ENCODE assay signal across 25 cellular contexts in genomic region chr5:148858106-148858505, GRCh38. TPM values are rescaled to one million over a fixed set of nuclear protein-coding genes. Genes with fewer than 3 reads are reported as not detected.
A peak's percentile ranks its signal among the peaks of the same experiment; 100 is the strongest.
DNase-seq lines count a peak whose midpoint lies in the region; ATAC-seq and TF ChIP-seq lines count a peak whose summit lies in the region.
"Had no signal": no experiment of that assay in that cellular context is flagged by ENCODE, and none has a peak within 500 bp of the region (broad histone marks: within the 10 kb centered on the region; RNA-seq: fewer than 3 reads in every experiment).

No MANE protein-coding gene starts in this region.

- no peak overlapping the region for H3K27ac Mint-ChIP-seq in CD4-positive, alpha-beta T cell
- H3K27ac Mint-ChIP-seq: activated naive CD8-positive, alpha-beta T cell treated with anti-CD3 and anti-CD28 coated beads for 36 hours; activated T-helper 17 cell treated with anti-CD3 and anti-CD28 coated beads, Interleukin-2, amount 50 U/mL, for 72 hours; B cell; IgD-negative memory B cell; nephron had no signal

- peaks cover 8% of the 10 kb centered on the region for H3K27me3 Mint-ChIP-seq in CD4-positive, alpha-beta T cell
- H3K27me3 Mint-ChIP-seq: activated naive CD8-positive, alpha-beta T cell treated with anti-CD3 and anti-CD28 coated beads for 36 hours; B cell had no signal

- DNase-seq in EL = peak; percentile 64
- peak; percentile 19 for DNase-seq in amniotic stem cell (lab: John Stamatoyannopoulos, UW)
- peak; percentile 31 for DNase-seq in hepatic stellate cell (ENCODE audit: low spot score)
- no peak for DNase-seq in islet precursor cell
- no peak for DNase-seq in SK-N-DZ (ENCODE audit: low spot score)
- DNase-seq in CD4-positive, alpha-beta T cell = no peak
- DNase-seq: activated CD4-positive, alpha-beta T cell treated with anti-CD3 and anti-CD28 coated beads, Interleukin-2, amount 50 U/mL, for 1 hour; activated naive CD8-positive, alpha-beta T cell treated with anti-CD3 and anti-CD28 coated beads for 36 hours; dorsolateral prefrontal cortex; mesenchymal stem cell; NCI-H1417 treated with DMSO at 0.1 percent for 48 hours; NCI-H748 treated with DMSO at 0.1 percent for 48 hours; posterior cingulate gyrus; SHP77; stimulated activated CD4-positive, alpha-beta T cell treated with anti-CD3 and anti-CD28 coated beads, Interleukin-2, amount 100 ng/mL, for 24 hours; stimulated activated naive CD4-positive, alpha-beta T cell had no signal

- no peak for TF ChIP-seq CTCF in CD4-positive, alpha-beta T cell (IDR thresholded peaks at IDR 0.05)

- H3K36me3 ChIP-seq in skeletal muscle tissue (ENCODE audit: control insufficient read depth in 3 of 3, insufficient read depth in 3 of 3, low read length in 3 of 3) = no peaks in the 10 kb centered on the region
- H3K36me3 ChIP-seq: breast epithelium, gastroesophageal sphincter had no signal

- no peaks in the 10 kb centered on the region for H3K4me1 Mint-ChIP-seq in CD4-positive, alpha-beta T cell (ENCODE audit: low read depth)
- H3K4me1 Mint-ChIP-seq: nephron had no signal

- no peaks in the 10 kb centered on the region for H3K9me3 ChIP-seq in skeletal muscle tissue (ENCODE audit: control insufficient read depth in 3 of 3, low read length in 3 of 3)
- H3K9me3 ChIP-seq in CD4-positive, alpha-beta T cell (ENCODE audit: control insufficient read depth, low read length) = no peaks in the 10 kb centered on the region
- H3K9me3 ChIP-seq: breast epithelium, gastroesophageal sphincter had no signal

- no peaks in the 10 kb centered on the region for H3K9me3 Mint-ChIP-seq in CD4-positive, alpha-beta T cell
- H3K9me3 Mint-ChIP-seq: activated naive CD8-positive, alpha-beta T cell treated with anti-CD3 and anti-CD28 coated beads for 36 hours; activated T-helper 17 cell treated with anti-CD3 and anti-CD28 coated beads, Interleukin-2, amount 50 U/mL, for 72 hours; nephron had no signal

- no peaks in the 10 kb centered on the region for H3K36me3 Mint-ChIP-seq in CD4-positive, alpha-beta T cell (ENCODE audit: low read depth)
- H3K36me3 Mint-ChIP-seq: activated naive CD8-positive, alpha-beta T cell treated with anti-CD3 and anti-CD28 coated beads for 36 hours had no signal

- H3K4me1 ChIP-seq in skeletal muscle tissue (ENCODE audit: control insufficient read depth in 3 of 3, insufficient read depth in 3 of 3, low read length in 3 of 3) = peaks cover 41 to 56% (median 43%) of the 10 kb centered on the region in 3 donors
- H3K4me1 ChIP-seq: breast epithelium, gastroesophageal sphincter had no signal

- no peaks in the 10 kb centered on the region for H3K27me3 ChIP-seq in skeletal muscle tissue (ENCODE audit: control insufficient read depth in 3 of 3, insufficient read depth in 3 of 3, low read length in 3 of 3)
- no peaks in the 10 kb centered on the region for H3K27me3 ChIP-seq in CD4-positive, alpha-beta T cell (ENCODE audit: control insufficient read depth, insufficient read depth, low read length)
- H3K27me3 ChIP-seq: breast epithelium, dorsolateral prefrontal cortex, gastroesophageal sphincter had no signal

- no peak for ATAC-seq in CD4-positive, alpha-beta T cell (ENCODE audit: poor library complexity)
- ATAC-seq: activated T-helper 17 cell treated with anti-CD3 and anti-CD28 coated beads, Interleukin-2, amount 50 U/mL, for 72 hours; gastroesophageal sphincter had no signal

- H3K9ac ChIP-seq in skeletal muscle tissue (ENCODE audit: low read depth in 1 of 3, low read length in 3 of 3) = no peak overlapping the region

- POLR2A ChIA-PET in CD4-positive, alpha-beta T cell (lab: Charles Lee) = interaction anchor here (0.9 kb wide), 1 partner anchor 14 kb away, joined by 4 read pairs; no protein-coding TSS in a partner anchor

- intact Hi-C loops in CD4-positive, alpha-beta T cell (cut with DNase I, micrococcal nuclease) = no loop called here

- no peak overlapping the region for H3K4me3 ChIP-seq in skeletal muscle tissue (ENCODE audit: low read length in 3 of 3)
- H3K4me3 ChIP-seq: breast epithelium, dorsolateral prefrontal cortex, gastroesophageal sphincter, skin epidermis had no signal

- CTCF ChIA-PET in CD4-positive, alpha-beta T cell (lab: Charles Lee) = no interaction called here

- peak overlapping the region; percentile 29 for H3K27ac ChIP-seq in skeletal muscle tissue (ENCODE audit: low read depth, low read length)
- no peak overlapping the region for H3K27ac ChIP-seq in CD4-positive, alpha-beta T cell (ENCODE audit: low read depth, low read length)
- H3K27ac ChIP-seq: epithelial cell of prostate, skin epidermis had no signal

- no peak overlapping the region for H3K4me3 Mint-ChIP-seq in CD4-positive, alpha-beta T cell
- H3K4me3 Mint-ChIP-seq: activated naive CD8-positive, alpha-beta T cell treated with anti-CD3 and anti-CD28 coated beads for 36 hours; activated T-helper 17 cell treated with anti-CD3 and anti-CD28 coated beads, Interleukin-2, amount 50 U/mL, for 72 hours; B cell; IgD-negative memory B cell; nephron had no signal

RNA-seq across cellular contexts. Expression of gene ADRB2, which starts 31.7 kb away (rescaled TPM):
- total RNA-seq in skeletal muscle tissue = 3.1 TPM
- 0.03 and 0.13 TPM in 2 replicates for polyA plus RNA-seq in SK-N-DZ (2014; cell fraction: cytosol; rRNA removed)
- not detected in 2 replicates for polyA plus RNA-seq in SK-N-DZ (2014; cell fraction: nucleus; rRNA removed)
- 1 to 10 TPM; 1.2 to 1.6 TPM for total RNA-seq in CD4-positive, alpha-beta T cell

Comparison
In these comparisons a context has a peak if more than half of its experiments do, and no peak if none do; other contexts are left out.
1. DNase-seq: peak in EL (single experiment), amniotic stem cell (single experiment) and hepatic stellate cell (single experiment); none in islet precursor cell (single experiment), SK-N-DZ (single experiment) and CD4-positive, alpha-beta T cell (0 of 10).